ENCODE assay signal across 20 cellular contexts in genomic region chr18:58409802-58410445, GRCh38.
A peak's percentile ranks its signal among the peaks of the same experiment; 100 is the strongest.
DNase-seq lines count a peak whose midpoint lies in the region; ATAC-seq, FAIRE-seq and TF ChIP-seq lines count a peak whose summit lies in the region.
"Had no signal": no experiment of that assay in that cellular context is flagged by ENCODE, and none has a peak within 500 bp of the region (broad histone marks: within the 10 kb centered on the region; RNA-seq: fewer than 3 reads in every experiment).

No MANE protein-coding gene starts in this region.

- H3K27ac ChIP-seq in right lobe of liver: peak overlapping the region; percentile 14 to 99 (median 78)
- H3K27ac ChIP-seq: BLaER1 treated with 17β-estradiol and CSF1 and Interleukin-3, amounts not matched to agents 10 nM and 100 nM had no signal

- no peaks in the 10 kb centered on the region for H3K27me3 ChIP-seq in right lobe of liver
- H3K27me3 ChIP-seq: BLaER1 treated with 17β-estradiol and CSF1 and Interleukin-3, amounts not matched to agents 10 nM and 100 nM had no signal

- no peak overlapping the region for H3K4me3 Mint-ChIP-seq in activated T-helper 1 cell treated with anti-CD3 and anti-CD28 coated beads, Interleukin-12 subunit alpha, Interleukin-12 subunit beta, Interleukin-2, Interleukin-4 antibody, amounts not matched to agents 30 ng/mL and 10 ng/mL and 1 ng/mL, durations not matched to agents 14 hours and 24 hours and 36 hours
- H3K4me3 Mint-ChIP-seq: B cell; CD14-positive monocyte; CD4-positive, alpha-beta T cell; CD8-positive, alpha-beta memory T cell; HFFc6 had no signal

- H3K36me3 ChIP-seq in right lobe of liver: no peaks in the 10 kb centered on the region
- H3K36me3 ChIP-seq: BLaER1 treated with 17β-estradiol and CSF1 and Interleukin-3, amounts not matched to agents 10 nM and 100 nM; HAP-1 had no signal

- no peaks in the 10 kb centered on the region for H3K9me3 Mint-ChIP-seq in activated T-helper 1 cell treated with anti-CD3 and anti-CD28 coated beads, Interleukin-12 subunit alpha, Interleukin-12 subunit beta, Interleukin-2, Interleukin-4 antibody, amounts not matched to agents 30 ng/mL and 10 ng/mL and 1 ng/mL, durations not matched to agents 14 hours and 24 hours and 36 hours
- H3K9me3 Mint-ChIP-seq: CD4-positive, alpha-beta T cell; CD8-positive, alpha-beta memory T cell; HFFc6 had no signal

- DNase-seq in D721Med (ENCODE audit: insufficient read length, low spot score) (no peak), islet precursor cell (peak; percentile 23), right lobe of liver (no peak), NCI-H510A (lab: John Stamatoyannopoulos, UW) (no peak), KG1 (lab: John Stamatoyannopoulos, UW) (no peak)
- no peak for DNase-seq in activated T-helper 1 cell treated with anti-CD3 and anti-CD28 coated beads, Interleukin-12 subunit alpha, Interleukin-12 subunit beta, Interleukin-2, Interleukin-4 antibody, amounts not matched to agents 30 ng/mL and 10 ng/mL and 1 ng/mL, durations not matched to agents 14 hours and 24 hours and 36 hours (ENCODE audit: low spot score)
- DNase-seq: CD4-positive, alpha-beta T cell; CD8-positive, alpha-beta memory T cell; DMS53; DMS79 treated with DMSO at 0.1 percent for 48 hours; GF-D8; GOT3; HFFc6 had no signal

- no peaks in the 10 kb centered on the region for H3K4me1 Mint-ChIP-seq in activated T-helper 1 cell treated with anti-CD3 and anti-CD28 coated beads, Interleukin-12 subunit alpha, Interleukin-12 subunit beta, Interleukin-2, Interleukin-4 antibody, amounts not matched to agents 30 ng/mL and 10 ng/mL and 1 ng/mL, durations not matched to agents 14 hours and 24 hours and 36 hours (ENCODE audit: low read depth)
- H3K4me1 Mint-ChIP-seq: B cell; CD14-positive monocyte; CD8-positive, alpha-beta memory T cell had no signal

- 79% methylated on average over 5 of the region's 5 CpGs for WGBS in right lobe of liver (ENCODE audit: insufficient coverage, low coverage, low lambda C conversion rate, missing lambda C conversion rate)

- H3K36me3 Mint-ChIP-seq in activated T-helper 1 cell treated with anti-CD3 and anti-CD28 coated beads, Interleukin-12 subunit alpha, Interleukin-12 subunit beta, Interleukin-2, Interleukin-4 antibody, amounts not matched to agents 30 ng/mL and 10 ng/mL and 1 ng/mL, durations not matched to agents 14 hours and 24 hours and 36 hours (ENCODE audit: low read depth): no peaks in the 10 kb centered on the region
- H3K36me3 Mint-ChIP-seq: CD14-positive monocyte had no signal

- H3K4me1 ChIP-seq in right lobe of liver: peaks cover 0 to 83% (median 27%) of the 10 kb centered on the region in 4 donors
- H3K4me1 ChIP-seq: HAP-1 had no signal

- no peaks in the 10 kb centered on the region for H3K9me3 ChIP-seq in right lobe of liver
- H3K9me3 ChIP-seq: BLaER1 treated with 17β-estradiol and CSF1 and Interleukin-3, amounts not matched to agents 10 nM and 100 nM; HAP-1 had no signal

- H3K27ac Mint-ChIP-seq in activated T-helper 1 cell treated with anti-CD3 and anti-CD28 coated beads, Interleukin-12 subunit alpha, Interleukin-12 subunit beta, Interleukin-2, Interleukin-4 antibody, amounts not matched to agents 30 ng/mL and 10 ng/mL and 1 ng/mL, durations not matched to agents 14 hours and 24 hours and 36 hours: no peak overlapping the region
- H3K27ac Mint-ChIP-seq: B cell; CD14-positive monocyte; CD4-positive, alpha-beta T cell; CD8-positive, alpha-beta memory T cell; HFFc6 had no signal

- FAIRE-seq in D721Med (lab: Jason Lieb, UNC): peak; percentile 60
- FAIRE-seq: GM12891, GM18507, H54 had no signal

- ATAC-seq in right lobe of liver: no peak

- TF ChIP-seq POLR2A in right lobe of liver (IDR thresholded peaks at IDR 0.05): no peak

- H3K27me3 Mint-ChIP-seq in activated T-helper 1 cell treated with anti-CD3 and anti-CD28 coated beads, Interleukin-12 subunit alpha, Interleukin-12 subunit beta, Interleukin-2, Interleukin-4 antibody, amounts not matched to agents 30 ng/mL and 10 ng/mL and 1 ng/mL, durations not matched to agents 14 hours and 24 hours and 36 hours (ENCODE audit: insufficient read depth): peaks cover 4% of the 10 kb centered on the region
- H3K27me3 Mint-ChIP-seq: CD4-positive, alpha-beta T cell had no signal

- TF ChIP-seq CTCF in D721Med (IDR thresholded peaks at IDR 0.05; ENCODE audit: insufficient read depth, missing control alignments): no peak
- no peak for TF ChIP-seq CTCF in right lobe of liver (IDR thresholded peaks at IDR 0.05)

- no peak overlapping the region for H3K4me3 ChIP-seq in right lobe of liver
- H3K4me3 ChIP-seq: BLaER1 treated with 17β-estradiol and CSF1 and Interleukin-3, amounts not matched to agents 10 nM and 100 nM; HAP-1 had no signal

- intact Hi-C loops in right lobe of liver (cut with DNase I): loop anchor here in 1 of 2 donors (5.0 kb wide), 1 partner anchor 37 kb away; no protein-coding TSS in a partner anchor
- intact Hi-C loops in activated T-helper 1 cell treated with anti-CD3 and anti-CD28 coated beads, Interleukin-12 subunit alpha, Interleukin-12 subunit beta, Interleukin-2, Interleukin-4 antibody, amounts not matched to agents 30 ng/mL and 10 ng/mL and 1 ng/mL, durations not matched to agents 14 hours and 24 hours and 36 hours (cut with micrococcal nuclease): no loop called here
